In the genomic region with DNA sequence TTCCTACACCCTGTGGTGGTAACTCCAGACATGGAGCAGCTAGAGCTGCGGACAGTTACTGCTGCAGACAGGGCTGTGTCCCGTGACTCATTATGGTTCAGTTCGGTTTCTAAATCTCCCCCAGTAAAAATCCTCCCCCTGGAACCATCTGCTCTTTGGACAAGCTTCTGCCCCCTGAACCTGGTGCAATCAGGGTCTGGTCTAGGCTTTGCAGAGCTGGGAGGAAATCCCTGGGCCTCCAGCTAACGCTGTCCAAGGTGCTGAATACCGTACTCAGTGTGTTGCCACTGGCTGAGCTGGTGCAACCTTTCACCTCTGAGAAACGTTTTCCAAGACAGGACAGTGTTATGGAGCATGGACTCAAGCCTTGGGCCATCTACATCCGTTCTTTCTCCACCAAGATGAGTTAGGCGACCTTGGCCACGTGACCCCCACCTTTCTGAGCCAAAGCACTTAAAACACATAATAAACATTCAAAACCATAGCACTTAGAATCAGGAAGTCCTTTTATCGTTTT, we compare ENCODE assay signal across 1 cellular context.
TF ChIP-seq lines count a peak whose summit lies in the region.

No MANE protein-coding gene starts in this region.

TF ChIP-seq in HepG2, 621 proteins besides CTCF, POLR2A, EP300 and RAD21 (continued from another document and continues in another):
- TF ChIP-seq, protein P1, sequence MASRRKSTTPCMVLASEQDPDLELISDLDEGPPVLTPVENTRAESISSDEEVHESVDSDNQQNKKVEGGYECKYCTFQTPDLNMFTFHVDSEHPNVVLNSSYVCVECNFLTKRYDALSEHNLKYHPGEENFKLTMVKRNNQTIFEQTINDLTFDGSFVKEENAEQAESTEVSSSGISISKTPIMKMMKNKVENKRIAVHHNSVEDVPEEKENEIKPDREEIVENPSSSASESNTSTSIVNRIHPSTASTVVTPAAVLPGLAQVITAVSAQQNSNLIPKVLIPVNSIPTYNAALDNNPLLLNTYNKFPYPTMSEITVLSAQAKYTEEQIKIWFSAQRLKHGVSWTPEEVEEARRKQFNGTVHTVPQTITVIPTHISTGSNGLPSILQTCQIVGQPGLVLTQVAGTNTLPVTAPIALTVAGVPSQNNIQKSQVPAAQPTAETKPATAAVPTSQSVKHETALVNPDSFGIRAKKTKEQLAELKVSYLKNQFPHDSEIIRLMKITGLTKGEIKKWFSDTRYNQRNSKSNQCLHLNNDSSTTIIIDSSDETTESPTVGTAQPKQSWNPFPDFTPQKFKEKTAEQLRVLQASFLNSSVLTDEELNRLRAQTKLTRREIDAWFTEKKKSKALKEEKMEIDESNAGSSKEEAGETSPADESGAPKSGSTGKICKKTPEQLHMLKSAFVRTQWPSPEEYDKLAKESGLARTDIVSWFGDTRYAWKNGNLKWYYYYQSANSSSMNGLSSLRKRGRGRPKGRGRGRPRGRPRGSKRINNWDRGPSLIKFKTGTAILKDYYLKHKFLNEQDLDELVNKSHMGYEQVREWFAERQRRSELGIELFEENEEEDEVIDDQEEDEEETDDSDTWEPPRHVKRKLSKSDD (CRISPR knock-in tag; IDR thresholded peaks at IDR 0.05; ENCODE audit: low read depth): peak; percentile 77; the same call in 1 of the 2 replicates
- TF ChIP-seq MED1 (CRISPR knock-in tag; IDR thresholded peaks at IDR 0.05) (peak; percentile 61), KLF15 (CRISPR knock-in tag; IDR thresholded peaks at IDR 0.05; ENCODE audit: borderline replicate concordance) (no peak; the same call in 1 of the 2 replicates), ZNF629 (CRISPR knock-in tag; conservative IDR thresholded peaks at IDR 0.05) (0 out of 2 replicates have a peak, but pooled peaks have one; percentile 31), JDP2 (CRISPR knock-in tag; IDR thresholded peaks at IDR 0.05; ENCODE audit: borderline replicate concordance) (peak; percentile 86; the same call in 1 of the 2 replicates), CREM (IDR thresholded peaks at IDR 0.05) (no peak), CREM (CRISPR knock-in tag; IDR thresholded peaks at IDR 0.05) (no peak), KDM1A (CRISPR knock-in tag; IDR thresholded peaks at IDR 0.05) (no peak), ZNF792 (CRISPR knock-in tag; IDR thresholded peaks at IDR 0.05) (peak; percentile 94), RCOR2 (CRISPR knock-in tag; IDR thresholded peaks at IDR 0.05) (no peak), RFX3 (CRISPR knock-in tag; IDR thresholded peaks at IDR 0.05) (no peak), SNRNP70 (IDR thresholded peaks at IDR 0.05; ENCODE audit: low read depth, low read length) (no peak), GPN1 (CRISPR knock-in tag; IDR thresholded peaks at IDR 0.05; ENCODE audit: borderline replicate concordance) (peak; percentile 92), STAT5B (CRISPR knock-in tag; IDR thresholded peaks at IDR 0.05) (peak; percentile 92; the same call in 1 of the 2 replicates), RFXAP (CRISPR knock-in tag; IDR thresholded peaks at IDR 0.05; ENCODE audit: borderline replicate concordance) (peak; percentile 80; the same call in 1 of the 2 replicates), ARNT (IDR thresholded peaks at IDR 0.05) (no peak), SMAD3 (CRISPR knock-in tag; IDR thresholded peaks at IDR 0.05) (peak; percentile 95), NFIC (IDR thresholded peaks at IDR 0.05; ENCODE audit: low read length) (no peak), ZNF672 (CRISPR knock-in tag; IDR thresholded peaks at IDR 0.05) (0 out of 2 replicates have a peak, but pooled peaks have one; percentile 29), ZEB1 (IDR thresholded peaks at IDR 0.05; ENCODE audit: insufficient replicate concordance, low read depth) (no peak), ZNF205 (CRISPR knock-in tag; IDR thresholded peaks at IDR 0.05) (peak; percentile 94), RBAK (CRISPR knock-in tag; IDR thresholded peaks at IDR 0.05) (no peak), SAFB2 (CRISPR knock-in tag; IDR thresholded peaks at IDR 0.05; ENCODE audit: borderline replicate concordance, low read depth) (peak; percentile 81; the same call in 1 of the 2 replicates), ZNF354B (CRISPR knock-in tag; IDR thresholded peaks at IDR 0.05) (0 out of 2 replicates have a peak, but pooled peaks have one; percentile 52), MTF2 (CRISPR knock-in tag; IDR thresholded peaks at IDR 0.05; ENCODE audit: borderline replicate concordance) (no peak), ISX (CRISPR knock-in tag; conservative IDR thresholded peaks at IDR 0.05) (0 out of 2 replicates have a peak, but pooled peaks have one; percentile 83), ZNF678 (CRISPR knock-in tag; IDR thresholded peaks at IDR 0.05) (no peak), ZNF253 (CRISPR knock-in tag; IDR thresholded peaks at IDR 0.05; ENCODE audit: borderline replicate concordance) (0 out of 2 replicates have a peak, but pooled peaks have one; percentile 66), ZNF605 (CRISPR knock-in tag; IDR thresholded peaks at IDR 0.05) (peak; percentile 96), SP140L (CRISPR knock-in tag; IDR thresholded peaks at IDR 0.05; ENCODE audit: borderline replicate concordance) (peak; percentile 99), EEA1 (CRISPR knock-in tag; IDR thresholded peaks at IDR 0.05; ENCODE audit: borderline replicate concordance) (peak; percentile 96; the same call in 1 of the 2 replicates), ZSCAN25 (CRISPR knock-in tag; IDR thresholded peaks at IDR 0.05) (no peak; the same call in 1 of the 2 replicates), SP1 (IDR thresholded peaks at IDR 0.05) (no peak), SP1 (CRISPR knock-in tag; IDR thresholded peaks at IDR 0.05) (peak; percentile 29; the same call in 1 of the 2 replicates), HDAC6 (IDR thresholded peaks at IDR 0.05; ENCODE audit: low read depth, low read length) (no peak), JUN (CRISPR knock-in tag; IDR thresholded peaks at IDR 0.05) (no peak; the same call in 1 of the 2 replicates), JARID2 (CRISPR knock-in tag; IDR thresholded peaks at IDR 0.05; ENCODE audit: insufficient replicate concordance) (no peak), ZNF335 (CRISPR knock-in tag; IDR thresholded peaks at IDR 0.05) (peak; percentile 88; the same call in 1 of the 2 replicates), NCOA1 (CRISPR knock-in tag; IDR thresholded peaks at IDR 0.05) (peak; percentile 40; the same call in 1 of the 2 replicates), GATAD2A (CRISPR knock-in tag; IDR thresholded peaks at IDR 0.05) (peak; percentile 51), REL (CRISPR knock-in tag; conservative IDR thresholded peaks at IDR 0.05) (0 out of 2 replicates have a peak, but pooled peaks have one; percentile 44), SYNCRIP (IDR thresholded peaks at IDR 0.05; ENCODE audit: insufficient read depth, low read depth, low read length) (no peak)
- TF ChIP-seq, protein P2, sequence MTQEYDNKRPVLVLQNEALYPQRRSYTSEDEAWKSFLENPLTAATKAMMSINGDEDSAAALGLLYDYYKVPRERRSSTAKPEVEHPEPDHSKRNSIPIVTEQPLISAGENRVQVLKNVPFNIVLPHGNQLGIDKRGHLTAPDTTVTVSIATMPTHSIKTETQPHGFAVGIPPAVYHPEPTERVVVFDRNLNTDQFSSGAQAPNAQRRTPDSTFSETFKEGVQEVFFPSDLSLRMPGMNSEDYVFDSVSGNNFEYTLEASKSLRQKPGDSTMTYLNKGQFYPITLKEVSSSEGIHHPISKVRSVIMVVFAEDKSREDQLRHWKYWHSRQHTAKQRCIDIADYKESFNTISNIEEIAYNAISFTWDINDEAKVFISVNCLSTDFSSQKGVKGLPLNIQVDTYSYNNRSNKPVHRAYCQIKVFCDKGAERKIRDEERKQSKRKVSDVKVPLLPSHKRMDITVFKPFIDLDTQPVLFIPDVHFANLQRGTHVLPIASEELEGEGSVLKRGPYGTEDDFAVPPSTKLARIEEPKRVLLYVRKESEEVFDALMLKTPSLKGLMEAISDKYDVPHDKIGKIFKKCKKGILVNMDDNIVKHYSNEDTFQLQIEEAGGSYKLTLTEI (CRISPR knock-in tag; conservative IDR thresholded peaks at IDR 0.05): no peak
- TF ChIP-seq, protein P3, sequence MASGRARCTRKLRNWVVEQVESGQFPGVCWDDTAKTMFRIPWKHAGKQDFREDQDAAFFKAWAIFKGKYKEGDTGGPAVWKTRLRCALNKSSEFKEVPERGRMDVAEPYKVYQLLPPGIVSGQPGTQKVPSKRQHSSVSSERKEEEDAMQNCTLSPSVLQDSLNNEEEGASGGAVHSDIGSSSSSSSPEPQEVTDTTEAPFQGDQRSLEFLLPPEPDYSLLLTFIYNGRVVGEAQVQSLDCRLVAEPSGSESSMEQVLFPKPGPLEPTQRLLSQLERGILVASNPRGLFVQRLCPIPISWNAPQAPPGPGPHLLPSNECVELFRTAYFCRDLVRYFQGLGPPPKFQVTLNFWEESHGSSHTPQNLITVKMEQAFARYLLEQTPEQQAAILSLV (CRISPR knock-in tag; IDR thresholded peaks at IDR 0.05; ENCODE audit: borderline replicate concordance): peak; percentile 79
- TF ChIP-seq, protein P4, sequence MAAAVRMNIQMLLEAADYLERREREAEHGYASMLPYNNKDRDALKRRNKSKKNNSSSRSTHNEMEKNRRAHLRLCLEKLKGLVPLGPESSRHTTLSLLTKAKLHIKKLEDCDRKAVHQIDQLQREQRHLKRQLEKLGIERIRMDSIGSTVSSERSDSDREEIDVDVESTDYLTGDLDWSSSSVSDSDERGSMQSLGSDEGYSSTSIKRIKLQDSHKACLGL (CRISPR knock-in tag; IDR thresholded peaks at IDR 0.05): peak; percentile 73; the same call in 1 of the 2 replicates
- TF ChIP-seq, protein P5, sequence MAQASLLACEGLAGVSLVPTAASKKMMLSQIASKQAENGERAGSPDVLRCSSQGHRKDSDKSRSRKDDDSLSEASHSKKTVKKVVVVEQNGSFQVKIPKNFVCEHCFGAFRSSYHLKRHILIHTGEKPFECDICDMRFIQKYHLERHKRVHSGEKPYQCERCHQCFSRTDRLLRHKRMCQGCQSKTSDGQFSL (CRISPR knock-in tag; IDR thresholded peaks at IDR 0.05): no peak; the same call in 1 of the 2 replicates
- TF ChIP-seq, protein P6, sequence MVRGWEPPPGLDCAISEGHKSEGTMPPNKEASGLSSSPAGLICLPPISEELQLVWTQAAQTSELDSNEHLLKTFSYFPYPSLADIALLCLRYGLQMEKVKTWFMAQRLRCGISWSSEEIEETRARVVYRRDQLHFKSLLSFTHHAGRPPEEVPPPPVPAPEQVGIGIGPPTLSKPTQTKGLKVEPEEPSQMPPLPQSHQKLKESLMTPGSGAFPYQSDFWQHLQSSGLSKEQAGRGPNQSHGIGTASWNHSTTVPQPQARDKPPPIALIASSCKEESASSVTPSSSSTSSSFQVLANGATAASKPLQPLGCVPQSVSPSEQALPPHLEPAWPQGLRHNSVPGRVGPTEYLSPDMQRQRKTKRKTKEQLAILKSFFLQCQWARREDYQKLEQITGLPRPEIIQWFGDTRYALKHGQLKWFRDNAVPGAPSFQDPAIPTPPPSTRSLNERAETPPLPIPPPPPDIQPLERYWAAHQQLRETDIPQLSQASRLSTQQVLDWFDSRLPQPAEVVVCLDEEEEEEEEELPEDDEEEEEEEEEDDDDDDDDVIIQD (CRISPR knock-in tag; IDR thresholded peaks at IDR 0.05; ENCODE audit: low read depth): peak; percentile 99
- TF ChIP-seq, protein P7, sequence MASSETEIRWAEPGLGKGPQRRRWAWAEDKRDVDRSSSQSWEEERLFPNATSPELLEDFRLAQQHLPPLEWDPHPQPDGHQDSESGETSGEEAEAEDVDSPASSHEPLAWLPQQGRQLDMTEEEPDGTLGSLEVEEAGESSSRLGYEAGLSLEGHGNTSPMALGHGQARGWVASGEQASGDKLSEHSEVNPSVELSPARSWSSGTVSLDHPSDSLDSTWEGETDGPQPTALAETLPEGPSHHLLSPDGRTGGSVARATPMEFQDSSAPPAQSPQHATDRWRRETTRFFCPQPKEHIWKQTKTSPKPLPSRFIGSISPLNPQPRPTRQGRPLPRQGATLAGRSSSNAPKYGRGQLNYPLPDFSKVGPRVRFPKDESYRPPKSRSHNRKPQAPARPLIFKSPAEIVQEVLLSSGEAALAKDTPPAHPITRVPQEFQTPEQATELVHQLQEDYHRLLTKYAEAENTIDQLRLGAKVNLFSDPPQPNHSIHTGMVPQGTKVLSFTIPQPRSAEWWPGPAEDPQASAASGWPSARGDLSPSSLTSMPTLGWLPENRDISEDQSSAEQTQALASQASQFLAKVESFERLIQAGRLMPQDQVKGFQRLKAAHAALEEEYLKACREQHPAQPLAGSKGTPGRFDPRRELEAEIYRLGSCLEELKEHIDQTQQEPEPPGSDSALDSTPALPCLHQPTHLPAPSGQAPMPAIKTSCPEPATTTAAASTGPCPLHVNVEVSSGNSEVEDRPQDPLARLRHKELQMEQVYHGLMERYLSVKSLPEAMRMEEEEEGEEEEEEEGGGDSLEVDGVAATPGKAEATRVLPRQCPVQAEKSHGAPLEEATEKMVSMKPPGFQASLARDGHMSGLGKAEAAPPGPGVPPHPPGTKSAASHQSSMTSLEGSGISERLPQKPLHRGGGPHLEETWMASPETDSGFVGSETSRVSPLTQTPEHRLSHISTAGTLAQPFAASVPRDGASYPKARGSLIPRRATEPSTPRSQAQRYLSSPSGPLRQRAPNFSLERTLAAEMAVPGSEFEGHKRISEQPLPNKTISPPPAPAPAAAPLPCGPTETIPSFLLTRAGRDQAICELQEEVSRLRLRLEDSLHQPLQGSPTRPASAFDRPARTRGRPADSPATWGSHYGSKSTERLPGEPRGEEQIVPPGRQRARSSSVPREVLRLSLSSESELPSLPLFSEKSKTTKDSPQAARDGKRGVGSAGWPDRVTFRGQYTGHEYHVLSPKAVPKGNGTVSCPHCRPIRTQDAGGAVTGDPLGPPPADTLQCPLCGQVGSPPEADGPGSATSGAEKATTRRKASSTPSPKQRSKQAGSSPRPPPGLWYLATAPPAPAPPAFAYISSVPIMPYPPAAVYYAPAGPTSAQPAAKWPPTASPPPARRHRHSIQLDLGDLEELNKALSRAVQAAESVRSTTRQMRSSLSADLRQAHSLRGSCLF (CRISPR knock-in tag; IDR thresholded peaks at IDR 0.05; ENCODE audit: borderline replicate concordance): peak; percentile 94
- TF ChIP-seq, protein P8, sequence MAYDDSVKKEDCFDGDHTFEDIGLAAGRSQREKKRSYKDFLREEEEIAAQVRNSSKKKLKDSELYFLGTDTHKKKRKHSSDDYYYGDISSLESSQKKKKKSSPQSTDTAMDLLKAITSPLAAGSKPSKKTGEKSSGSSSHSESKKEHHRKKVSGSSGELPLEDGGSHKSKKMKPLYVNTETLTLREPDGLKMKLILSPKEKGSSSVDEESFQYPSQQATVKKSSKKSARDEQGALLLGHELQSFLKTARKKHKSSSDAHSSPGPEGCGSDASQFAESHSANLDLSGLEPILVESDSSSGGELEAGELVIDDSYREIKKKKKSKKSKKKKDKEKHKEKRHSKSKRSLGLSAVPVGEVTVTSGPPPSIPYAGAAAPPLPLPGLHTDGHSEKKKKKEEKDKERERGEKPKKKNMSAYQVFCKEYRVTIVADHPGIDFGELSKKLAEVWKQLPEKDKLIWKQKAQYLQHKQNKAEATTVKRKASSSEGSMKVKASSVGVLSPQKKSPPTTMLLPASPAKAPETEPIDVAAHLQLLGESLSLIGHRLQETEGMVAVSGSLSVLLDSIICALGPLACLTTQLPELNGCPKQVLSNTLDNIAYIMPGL (CRISPR knock-in tag; IDR thresholded peaks at IDR 0.05; ENCODE audit: borderline replicate concordance in 1 of 2, low read depth in 1 of 2): peak in 1 of 2 experiments; percentile 64; a peak in 1 of 4 replicates
